Comparison of ENCODE assay signal across 25 cellular contexts in genomic region chr1:225644666-225645065, GRCh38.
"Had no signal": no experiment of that assay in that cellular context is flagged by ENCODE, and none has a peak within 500 bp of the region (broad histone marks: within the 10 kb centered on the region; RNA-seq: fewer than 3 reads in every experiment).

No MANE protein-coding gene starts in this region.

- H3K36me3 ChIP-seq: adrenal gland, esophagus squamous epithelium, left lung, neutrophil, right lobe of liver, spleen, upper lobe of left lung had no signal

- H3K27ac ChIP-seq: adrenal gland, coronary artery, esophagus squamous epithelium, foreskin keratinocyte, left lung, neutrophil, parathyroid adenoma, right lobe of liver, spleen, upper lobe of left lung, VCaP had no signal

- H3K9me3 ChIP-seq: adrenal gland, esophagus squamous epithelium, left lung, neutrophil, right lobe of liver, spleen, testis, upper lobe of left lung had no signal

- H3K27me3 ChIP-seq: adrenal gland, esophagus squamous epithelium, foreskin keratinocyte, right lobe of liver, testis, upper lobe of left lung had no signal

- H3K4me3 ChIP-seq: adrenal gland, coronary artery, esophagus squamous epithelium, left lung, right lobe of liver, spleen, testis, upper lobe of left lung had no signal

- FAIRE-seq: bronchial epithelial cell had no signal

- H3K4me1 ChIP-seq: foreskin keratinocyte, right lobe of liver had no signal

- H3K36me3 Mint-ChIP-seq: activated naive CD4-positive, alpha-beta T cell treated with anti-CD3 and anti-CD28 coated beads, Interleukin-2, amount 50 U/mL, for 24 hours; T-cell had no signal

- DNase-seq: activated CD4-positive, alpha-beta T cell treated with anti-CD3 and anti-CD28 coated beads, Interleukin-2, amount 50 U/mL, for 1 hour; activated CD4-positive, CD25-positive, alpha-beta regulatory T cell treated with anti-CD3 and anti-CD28 coated beads, Interleukin-2, amount 50 U/mL, for 72 hours; activated gamma-delta T cell treated with Interleukin-2 at 50 U/mL for 16 hours; activated T-cell treated with anti-CD3 and anti-CD28 coated beads, Interleukin-2, amount 50 U/mL, for 1 hour; adrenal gland; endodermal cell; esophagus squamous epithelium; foreskin keratinocyte; left lung; midbrain; right lobe of liver; spleen; stimulated activated CD4-positive, alpha-beta T cell treated with anti-CD3 and anti-CD28 coated beads, Interleukin-4, amount 100 ng/mL, for 1 hour; stimulated activated naive CD4-positive, alpha-beta T cell; T-cell; testis; upper lobe of left lung had no signal

- H3K9me3 Mint-ChIP-seq: activated naive CD4-positive, alpha-beta T cell treated with anti-CD3 and anti-CD28 coated beads, Interleukin-2, amount 50 U/mL, for 24 hours; T-cell; T-helper 2 cell treated with Interferon-gamma antibody and Interleukin-4, amounts not matched to agents 5 μg/mL and 100 μg/mL, for 36 hours had no signal

- H3K4me1 Mint-ChIP-seq: activated naive CD4-positive, alpha-beta T cell treated with anti-CD3 and anti-CD28 coated beads, Interleukin-2, amount 50 U/mL, for 24 hours; T-cell had no signal

- H3K4me3 Mint-ChIP-seq: activated naive CD4-positive, alpha-beta T cell treated with anti-CD3 and anti-CD28 coated beads, Interleukin-2, amount 50 U/mL, for 24 hours; endodermal cell; nephron; T-cell; T-helper 2 cell treated with Interferon-gamma antibody and Interleukin-4, amounts not matched to agents 5 μg/mL and 100 μg/mL, for 36 hours had no signal

- H3K27ac Mint-ChIP-seq: activated naive CD4-positive, alpha-beta T cell treated with anti-CD3 and anti-CD28 coated beads, Interleukin-2, amount 50 U/mL, for 24 hours; endodermal cell; T-cell; T-helper 2 cell treated with Interferon-gamma antibody and Interleukin-4, amounts not matched to agents 5 μg/mL and 100 μg/mL, for 36 hours had no signal

- ATAC-seq: foreskin keratinocyte, left lung, right lobe of liver, T-cell had no signal
